In genomic region chr7:7109934-7110333, GRCh38 we compare ENCODE assay signal across 18 cellular contexts.
A peak's percentile ranks its signal among the peaks of the same experiment; 100 is the strongest.
DNase-seq lines count a peak whose midpoint lies in the region; ATAC-seq, FAIRE-seq and TF ChIP-seq lines count a peak whose summit lies in the region.
"Had no signal": no experiment of that assay in that cellular context is flagged by ENCODE, and none has a peak within 500 bp of the region (broad histone marks: within the 10 kb centered on the region; RNA-seq: fewer than 3 reads in every experiment).

No MANE protein-coding gene starts in this region.

- no peaks in the 10 kb centered on the region for H3K27me3 ChIP-seq in HepG2 (ENCODE audit: control insufficient read depth in 1 of 2, insufficient read depth in 2 of 2, low read length in 2 of 2)
- H3K27me3 ChIP-seq in right lobe of liver = peaks cover 0 to 20% of the 10 kb centered on the region in 2 donors
- H3K27me3 ChIP-seq: BLaER1 had no signal

- H3K4me3 ChIP-seq in HepG2 (replicated peaks in 1 of 3; ENCODE audit: insufficient read depth in 1 of 3, low read depth in 2 of 3, low read length in 3 of 3) (no peak overlapping the region), right lobe of liver (no peak overlapping the region)
- H3K4me3 ChIP-seq: BLaER1 had no signal

- peak; percentile 68 for DNase-seq in NCI-H1092 treated with DMSO at 0.1 percent for 48 hours (lab: John Stamatoyannopoulos, UW)
- no peak for DNase-seq in NCI-H1092 (lab: John Stamatoyannopoulos, UW)
- DNase-seq in HepG2 (ENCODE audit: low spot score) = no peak
- no peak for DNase-seq in right lobe of liver
- peak; percentile 37 for DNase-seq in NCI-H748 (lab: John Stamatoyannopoulos, UW; ENCODE audit: unreplicated experiment)
- DNase-seq: 8988T; AML-193; Caco-2; CD8-positive, alpha-beta memory T cell; DMS79 treated with DMSO at 0.1 percent for 48 hours; EL; GOT3; H9 had no signal

- H3K36me3 ChIP-seq in HepG2 (replicated peaks in 1 of 2; ENCODE audit: control insufficient read depth in 1 of 2, insufficient read depth in 2 of 2, low read length in 2 of 2) (no peaks in the 10 kb centered on the region), right lobe of liver (no peaks in the 10 kb centered on the region)
- H3K36me3 ChIP-seq: BLaER1 had no signal

- CTCF ChIA-PET in HepG2 (lab: Yijun Ruan, JAX; ENCODE audit: low intra/inter-chr PET ratio, low total read pairs) = no interaction called here

- H3K79me2 ChIP-seq in HepG2 (ENCODE audit: insufficient read depth, low read length) = no peaks in the 10 kb centered on the region

- ATAC-seq in HepG2 (no peak), right lobe of liver (no peak), HG02798 (IDR thresholded peaks at IDR 0.05; ENCODE audit: poor library complexity, unreplicated experiment) (no peak), HG03565 (IDR thresholded peaks at IDR 0.05; ENCODE audit: unreplicated experiment) (no peak)

- POLR2A ChIA-PET in HepG2 (lab: Yijun Ruan, JAX) = interaction anchor here (1.1 kb wide), 1 partner anchor 72 kb away, joined by 4 read pairs; no protein-coding TSS in a partner anchor

- TF ChIP-seq RAD21 in HepG2 (CRISPR knock-in tag; IDR thresholded peaks at IDR 0.05) = no peak

- TF ChIP-seq CTCF in HepG2 (CRISPR knock-in tag; IDR thresholded peaks at IDR 0.05) (no peak), right lobe of liver (IDR thresholded peaks at IDR 0.05) (no peak)

- H2AFZ ChIP-seq in HepG2 (ENCODE audit: low read length) = no peak overlapping the region

- TF ChIP-seq POLR2A in HepG2 (IDR thresholded peaks at IDR 0.05; ENCODE audit: insufficient read depth in 1 of 2, low read depth in 2 of 2, low read length in 2 of 2) = no peak
- TF ChIP-seq POLR2A in right lobe of liver (IDR thresholded peaks at IDR 0.05) = no peak

- H3K9me3 ChIP-seq in HepG2 (ENCODE audit: low read length) = peaks cover 8% of the 10 kb centered on the region
- no peaks in the 10 kb centered on the region for H3K9me3 ChIP-seq in right lobe of liver
- H3K9me3 ChIP-seq: Caco-2 had no signal

- BruUV-seq in HepG2 (replicated peaks; lab: Mats Ljungman, UMichigan) = no TSS peak

- H3K27ac ChIP-seq in HepG2 (ENCODE audit: extremely low read length, insufficient read depth, low read length) = no peak overlapping the region
- no peak overlapping the region for H3K27ac ChIP-seq in right lobe of liver
- H3K27ac ChIP-seq: BLaER1 had no signal

- intact Hi-C loops in HepG2 (cut with micrococcal nuclease; ENCODE audit: unreplicated experiment) = loop anchor here (5.0 to 10.0 kb wide), 2 partner anchors 37 to 425 kb away; partner anchors contain the start of gene COL28A1
- intact Hi-C loops in right lobe of liver (cut with DNase I) = no loop called here

- in situ Hi-C loops in HepG2 (cut with HindIII; ENCODE audit: extremely low pct_ligation_motif_present, low pct_unique_long_range_greater_than_20kb) = loop anchor here (10.0 kb wide), 1 partner anchor 115 kb away; no protein-coding TSS in a partner anchor

- H4K20me1 ChIP-seq in HepG2 (ENCODE audit: insufficient read depth, low read length) = no peaks in the 10 kb centered on the region
- H4K20me1 ChIP-seq: BLaER1 had no signal

- no peak overlapping the region; the same call in 1 of the 2 replicates for H3K9ac ChIP-seq in HepG2 (ENCODE audit: insufficient read depth, low read depth, low read length)
- H3K9ac ChIP-seq: BLaER1 had no signal

- peak in 1 of 2 experiments; percentile 29; a peak in 1 of 4 replicates for TF ChIP-seq EP300 in HepG2 (IDR thresholded peaks at IDR 0.05; ENCODE audit: low read depth in 2 of 2, low read length in 2 of 2)
- TF ChIP-seq EP300 in HepG2 (CRISPR knock-in tag; IDR thresholded peaks at IDR 0.05; ENCODE audit: borderline replicate concordance) = no peak

- H3K4me1 ChIP-seq in HepG2 (ENCODE audit: insufficient read depth, low read length) (peaks cover 64% of the 10 kb centered on the region), right lobe of liver (peaks cover 0 to 10% (median 0%) of the 10 kb centered on the region in 4 donors)
- H3K4me1 ChIP-seq: BLaER1 had no signal

- no peak overlapping the region; the same call in 1 of the 2 replicates for H3K4me2 ChIP-seq in HepG2 (ENCODE audit: low read depth, low read length)
- H3K4me2 ChIP-seq: BLaER1 had no signal

- FAIRE-seq in HepG2 (lab: Jason Lieb, UNC) = no peak
- FAIRE-seq: GM12891, HTR-8/SVneo had no signal

TF ChIP-seq in HepG2, 621 proteins besides CTCF, POLR2A, EP300 and RAD21 (continues in another document):
- TF ChIP-seq ARID5B (CRISPR knock-in tag; IDR thresholded peaks at IDR 0.05) = peak; percentile 54
- TF ChIP-seq SATB2 (CRISPR knock-in tag; IDR thresholded peaks at IDR 0.05) = no peak
- TF ChIP-seq ZNF841 (CRISPR knock-in tag; IDR thresholded peaks at IDR 0.05; ENCODE audit: borderline replicate concordance) = no peak
- TF ChIP-seq ARID4A (CRISPR knock-in tag; IDR thresholded peaks at IDR 0.05; ENCODE audit: borderline replicate concordance) = no peak
- TF ChIP-seq SP4 (CRISPR knock-in tag; IDR thresholded peaks at IDR 0.05) = no peak
- no peak for TF ChIP-seq BRF2 (CRISPR knock-in tag; IDR thresholded peaks at IDR 0.05)
- TF ChIP-seq FOXP1 (IDR thresholded peaks at IDR 0.05) = no peak
- peak; percentile 40; the same call in 1 of the 2 replicates for TF ChIP-seq FOXP1 (CRISPR knock-in tag; IDR thresholded peaks at IDR 0.05)
- TF ChIP-seq PPARG (CRISPR knock-in tag; conservative IDR thresholded peaks at IDR 0.05) = no peak
- TF ChIP-seq AGO1 (IDR thresholded peaks at IDR 0.05; ENCODE audit: low read depth, low read length, poor library complexity, severe bottlenecking) = no peak
- no peak for TF ChIP-seq ZNF598 (CRISPR knock-in tag; IDR thresholded peaks at IDR 0.05; ENCODE audit: borderline replicate concordance)
- no peak for TF ChIP-seq MAX (IDR thresholded peaks at IDR 0.05)

Comparison
In these comparisons a context has a peak if more than half of its experiments do, and no peak if none do; other contexts are left out.
1. DNase-seq: peak in NCI-H1092 treated with DMSO at 0.1 percent for 48 hours (single experiment) and NCI-H748 (single experiment); none in NCI-H1092 (single experiment), HepG2 (single experiment) and right lobe of liver (0 of 3).